ENCODE assay signal across 1 cellular context in genomic region chr4:184273166-184274147, GRCh38.
TF ChIP-seq lines count a peak whose summit lies in the region.

No MANE protein-coding gene starts in this region.

TF ChIP-seq in GM12878, 131 proteins besides CTCF, POLR2A, EP300 and RAD21 (continued from another document):
- no peak for TF ChIP-seq HSF1 (IDR thresholded peaks at IDR 0.05; ENCODE audit: low read depth, low read length)
- peak; percentile 86 for TF ChIP-seq JUNB (IDR thresholded peaks at IDR 0.05)
- no peak for TF ChIP-seq DPF2 (IDR thresholded peaks at IDR 0.05)
- TF ChIP-seq MEF2A (IDR thresholded peaks at IDR 0.05; ENCODE audit: insufficient read depth, low read depth, low read length) = no peak
- no peak for TF ChIP-seq MTA2 (IDR thresholded peaks at IDR 0.05; ENCODE audit: low read depth)
- TF ChIP-seq EED (IDR thresholded peaks at IDR 0.05; ENCODE audit: low read depth) = no peak
- TF ChIP-seq NFYA (IDR thresholded peaks at IDR 0.05; ENCODE audit: borderline replicate concordance, low read depth, low read length) = no peak
- no peak for TF ChIP-seq BRCA1 (IDR thresholded peaks at IDR 0.05; ENCODE audit: low read depth, low read length)
- 0 out of 2 replicates have a peak, but pooled peaks have one; percentile 30 for TF ChIP-seq IRF4 (IDR thresholded peaks at IDR 0.05; ENCODE audit: low read depth, low read length)
- no peak for TF ChIP-seq NKRF (conservative IDR thresholded peaks at IDR 0.05)
- TF ChIP-seq BACH1 (IDR thresholded peaks at IDR 0.05; ENCODE audit: borderline replicate concordance) = no peak
- no peak for TF ChIP-seq MYC (IDR thresholded peaks at IDR 0.05; ENCODE audit: insufficient read depth, insufficient read length, insufficient replicate concordance, low read length, severe bottlenecking)
- no peak for TF ChIP-seq SUPT20H (IDR thresholded peaks at IDR 0.05; ENCODE audit: borderline replicate concordance, control insufficient read depth, low read depth, low read length)
- no peak for TF ChIP-seq MLLT1 (IDR thresholded peaks at IDR 0.05)
- TF ChIP-seq ZNF24 (IDR thresholded peaks at IDR 0.05) = no peak
- no peak for TF ChIP-seq HDAC6 (IDR thresholded peaks at IDR 0.05; ENCODE audit: unreplicated experiment)
- TF ChIP-seq HDAC2 (IDR thresholded peaks at IDR 0.05) = no peak
- no peak for TF ChIP-seq TARDBP (IDR thresholded peaks at IDR 0.05; ENCODE audit: borderline replicate concordance)
- no peak for TF ChIP-seq USF1 (IDR thresholded peaks at IDR 0.05; ENCODE audit: borderline replicate concordance, extremely low read length, insufficient read depth, low read depth, low read length)
- no peak for TF ChIP-seq PBX3 (IDR thresholded peaks at IDR 0.05; ENCODE audit: insufficient replicate concordance, low read depth, low read length)
- no peak for TF ChIP-seq PAX5 (IDR thresholded peaks at IDR 0.05; ENCODE audit: borderline replicate concordance, low read depth, low read length)
